Comparison of ENCODE assay signal across 1 cellular context in the genomic region with DNA sequence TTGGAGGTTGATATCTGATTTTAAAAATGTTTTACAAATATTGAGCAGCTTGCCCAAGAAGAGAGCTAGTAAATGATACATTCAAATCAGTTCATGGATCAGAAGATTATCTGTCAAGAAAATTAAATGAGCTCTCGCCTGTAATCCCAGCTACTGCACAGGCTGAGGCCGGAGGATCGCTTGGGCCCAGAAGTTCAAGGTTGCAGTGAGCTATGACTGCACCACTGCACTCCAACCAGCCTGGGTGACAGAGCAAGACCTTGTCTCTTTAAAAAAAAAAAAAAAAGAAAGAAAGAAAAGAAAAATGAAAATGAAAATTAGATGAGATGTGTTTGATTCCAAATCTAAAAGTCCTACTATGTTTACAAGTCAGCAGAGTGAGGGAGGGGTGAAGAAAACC.
TF ChIP-seq lines count a peak whose summit lies in the region.

No MANE protein-coding gene starts in this region.

TF ChIP-seq in IMR-90, 13 proteins besides CTCF, POLR2A, EP300 and RAD21:
- TF ChIP-seq BHLHE40 (IDR thresholded peaks at IDR 0.05; ENCODE audit: low read depth, low read length) (no peak), MAFK (IDR thresholded peaks at IDR 0.05; ENCODE audit: low read depth, low read length) (no peak)
